In genomic region chr1:94246692-94247145, GRCh38 we compare ENCODE assay signal across 8 cellular contexts. TPM values are rescaled to one million over a fixed set of nuclear protein-coding genes. Genes with fewer than 3 reads are reported as not detected.
DNase-seq lines count a peak whose midpoint lies in the region; ATAC-seq and TF ChIP-seq lines count a peak whose summit lies in the region.

No MANE protein-coding gene starts in this region.

- H3K9me3 ChIP-seq in Caco-2 (no peaks in the 10 kb centered on the region), fibroblast of lung (ENCODE audit: control insufficient read depth, insufficient read depth, low read depth, low read length) (no peaks in the 10 kb centered on the region)

- H2AFZ ChIP-seq in fibroblast of lung (ENCODE audit: low read length), result peak overlapping the region; percentile 63

- peak overlapping the region; percentile 82 for H3K4me2 ChIP-seq in fibroblast of lung (ENCODE audit: extremely low read depth, insufficient read depth, low read length)

- H3K4me1 ChIP-seq in Caco-2, result peaks cover 20% of the 10 kb centered on the region; the same call in 1 of the 2 replicates
- H3K4me1 ChIP-seq in fibroblast of lung (ENCODE audit: control insufficient read depth, extremely low read depth, insufficient read depth, low read length), result peaks cover 3% of the 10 kb centered on the region

- peak; percentile 22 to 47 for DNase-seq in Caco-2
- no peak for DNase-seq in RWPE1 (ENCODE audit: low spot score)
- DNase-seq in fibroblast of lung (ENCODE audit: low read depth in 2 of 2), result no peak
- no peak for DNase-seq in omental fat pad (ENCODE audit: low spot score)
- no peak for DNase-seq in OCI-M1 (lab: John Stamatoyannopoulos, UW)
- DNase-seq in COLO829 (ENCODE audit: low spot score), result no peak
- no peak for DNase-seq in COR-L47 (lab: John Stamatoyannopoulos, UW)

- CTCF ChIA-PET in Caco-2 (lab: Charles Lee), result interaction anchor here (0.6 to 1.5 kb wide), 2 partner anchors 89 to 331 kb away, joined by 3 to 5 read pairs; no protein-coding TSS in a partner anchor
- CTCF ChIA-PET in RWPE1 (lab: Yijun Ruan, JAX), result interaction anchor here (1.2 to 1.8 kb wide), 3 partner anchors 18 to 221 kb away, joined by 3 to 9 read pairs (median 4); no protein-coding TSS in a partner anchor

- no TSS peak for BruUV-seq in Caco-2 (replicated peaks; lab: Mats Ljungman, UMichigan)

- H3K27me3 ChIP-seq in Caco-2 (replicated peaks; ENCODE audit: control insufficient read depth, insufficient read depth, low read length) (no peaks in the 10 kb centered on the region), fibroblast of lung (ENCODE audit: control insufficient read depth, insufficient read depth, low read length) (no peaks in the 10 kb centered on the region)

- ATAC-seq in omental fat pad (ENCODE audit: low FRiP score), result peak; percentile 49
- ATAC-seq in HG03378 (IDR thresholded peaks at IDR 0.05; ENCODE audit: unreplicated experiment), result no peak

- H3K4me3 ChIP-seq in Caco-2 (ENCODE audit: low read depth, low read length) (peak overlapping the region; percentile 58), fibroblast of lung (replicated peaks in 1 of 4; ENCODE audit: control extremely low read depth in 1 of 4, insufficient read depth in 1 of 4, low read depth in 3 of 4, low read length in 4 of 4) (peak overlapping the region; percentile 67 to 77 (median 72))

- intact Hi-C loops in Caco-2 (cut with micrococcal nuclease; ENCODE audit: unreplicated experiment), result loop anchor here (1.0 to 2.0 kb wide), 4 partner anchors 9 to 216 kb away; partner anchors contain the start of gene ARHGAP29

- TF ChIP-seq CTCF in Caco-2 (IDR thresholded peaks at IDR 0.05; ENCODE audit: insufficient read depth in 1 of 2, low read depth in 1 of 2, low read length in 1 of 2, severe bottlenecking in 1 of 2, unreplicated experiment in 1 of 2) (no peak), RWPE1 (conservative IDR thresholded peaks at IDR 0.05; ENCODE audit: low read depth) (no peak), fibroblast of lung (conservative IDR thresholded peaks at IDR 0.05 in 1 of 2, IDR thresholded peaks at IDR 0.05 in 1 of 2; ENCODE audit: low read depth in 1 of 2, low read length in 2 of 2) (no peak), omental fat pad (IDR thresholded peaks at IDR 0.05) (no peak)

- H3K9ac ChIP-seq in fibroblast of lung (ENCODE audit: insufficient read depth, low read length), result peak overlapping the region; percentile 70

- H3K36me3 ChIP-seq in Caco-2 (ENCODE audit: control insufficient read depth, insufficient read depth, low read length) (no peaks in the 10 kb centered on the region), fibroblast of lung (ENCODE audit: control insufficient read depth, insufficient read depth, low read length) (no peaks in the 10 kb centered on the region)

- peak overlapping the region; percentile 98 for H3K4me3 Mint-ChIP-seq in Caco-2 (ENCODE audit: unreplicated experiment)

- peaks cover 3% of the 10 kb centered on the region for H3K79me2 ChIP-seq in fibroblast of lung (ENCODE audit: control insufficient read depth, insufficient read depth, low read length)

- H3K9me3 Mint-ChIP-seq in Caco-2 (ENCODE audit: unreplicated experiment), result no peaks in the 10 kb centered on the region

- peak overlapping the region; percentile 92 for H3K27ac ChIP-seq in RWPE1
- H3K27ac ChIP-seq in fibroblast of lung (ENCODE audit: insufficient read depth, low read length), result peak overlapping the region; percentile 61

- H3K4me1 Mint-ChIP-seq in Caco-2 (ENCODE audit: low read depth, unreplicated experiment), result peaks cover 26% of the 10 kb centered on the region

- peak overlapping the region; percentile 85 for H3K27ac Mint-ChIP-seq in Caco-2 (ENCODE audit: unreplicated experiment)

- peaks cover 7% of the 10 kb centered on the region for H3K36me3 Mint-ChIP-seq in Caco-2 (ENCODE audit: insufficient read depth, unreplicated experiment)

- no peaks in the 10 kb centered on the region for H4K20me1 ChIP-seq in fibroblast of lung (ENCODE audit: control insufficient read depth, extremely low read depth, insufficient read depth, low read length)

- H3K27me3 Mint-ChIP-seq in Caco-2 (ENCODE audit: insufficient read depth, unreplicated experiment), result no peaks in the 10 kb centered on the region

- POLR2A ChIA-PET in Caco-2 (lab: Charles Lee), result interaction anchor here (1.1 to 1.4 kb wide), 2 partner anchors 10 to 185 kb away, joined by 3 to 4 read pairs; partner anchors contain the start of gene ARHGAP29
- POLR2A ChIA-PET in RWPE1 (lab: Yijun Ruan, JAX; ENCODE audit: low non-redundant PET), result interaction anchor here (0.7 to 1.2 kb wide), 3 partner anchors 9 to 12 kb away, joined by 3 to 4 read pairs (median 3); partner anchors contain the start of gene ARHGAP29

RNA-seq across cellular contexts. Expression of gene ARHGAP29, which starts 9.3 kb away (rescaled TPM):
- 30.3 and 31.4 TPM in 2 replicates for total RNA-seq in Caco-2 (2022)
- total RNA-seq in fibroblast of lung, result 20.5 and 26.6 TPM in 2 replicates
- 35.4 and 37.3 TPM in 2 replicates for polyA plus RNA-seq in fibroblast of lung
- polyA plus RNA-seq in fibroblast of lung (2012), result 19.5 and 20.4 TPM in 2 replicates
- 7.0 and 7.8 TPM in 2 replicates for polyA minus RNA-seq in fibroblast of lung (ENCODE audit: low replicate concordance)
- total RNA-seq in omental fat pad, result 100 to 1,000 TPM in 1 of 4 donors, 10 to 100 TPM in 3; 43.8 to 129 (median 77.1) TPM

Comparison
In these comparisons a context has a peak if more than half of its experiments do, and no peak if none do; other contexts are left out.
1. DNase-seq: peak in Caco-2 (2 of 2); none in RWPE1 (single experiment), fibroblast of lung (0 of 2), omental fat pad (single experiment), OCI-M1 (single experiment), COLO829 (single experiment) and COR-L47 (single experiment).